16 cellular contexts compared by ENCODE assay signal in the genomic region with DNA sequence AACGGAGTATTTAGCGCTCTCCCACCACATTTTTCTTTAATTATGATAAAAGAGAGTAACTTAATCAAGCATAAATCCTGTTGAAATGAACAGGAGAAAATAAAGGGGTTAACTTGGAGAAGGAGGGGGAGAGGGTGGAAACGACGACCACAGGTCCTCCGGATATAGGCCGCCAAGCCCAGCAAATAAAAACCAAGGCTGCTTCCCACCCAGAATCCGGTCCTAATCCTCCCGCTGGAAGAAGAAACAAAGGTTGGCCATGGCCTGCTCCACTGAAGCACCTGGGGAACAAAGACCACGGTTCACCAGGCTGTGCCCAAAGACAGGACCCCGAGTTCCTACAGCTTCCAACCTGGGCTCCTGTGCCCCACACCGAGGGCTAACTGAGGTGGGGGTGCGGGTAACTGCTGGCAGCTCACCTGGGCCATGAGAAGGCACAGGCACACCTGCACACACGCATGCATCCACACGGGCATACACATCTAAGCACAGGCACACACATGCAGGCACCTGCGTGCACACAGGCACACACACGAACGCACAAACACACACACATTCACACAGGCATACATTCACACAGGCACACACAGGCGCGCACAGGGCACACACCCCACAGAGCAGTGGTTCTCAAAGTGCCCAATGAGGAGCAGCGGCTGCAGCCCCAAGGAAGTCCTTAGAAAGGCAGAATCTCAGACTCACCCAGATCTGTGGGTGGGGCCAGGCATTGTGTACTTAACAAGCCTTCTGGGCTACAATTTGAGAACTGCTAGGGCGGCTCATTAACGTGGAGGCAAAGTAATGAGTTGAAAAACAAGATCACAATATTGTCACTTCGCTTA.
DNase-seq lines count a peak whose midpoint lies in the region; FAIRE-seq and TF ChIP-seq lines count a peak whose summit lies in the region.
"Had no signal": no experiment of that assay in that cellular context is flagged by ENCODE, and none has a peak within 500 bp of the region (broad histone marks: within the 10 kb centered on the region; RNA-seq: fewer than 3 reads in every experiment).

No MANE protein-coding gene starts in this region.

- H3K4me1 Mint-ChIP-seq in glutamatergic neuron (ENCODE audit: low read depth, unreplicated experiment) = peaks cover 48% of the 10 kb centered on the region
- H3K4me1 Mint-ChIP-seq: activated T-helper 17 cell treated with anti-CD3 and anti-CD28 coated beads, Interleukin-2, amount 50 U/mL, for 72 hours had no signal

- peak overlapping the region; percentile 30 for H3K4me3 Mint-ChIP-seq in glutamatergic neuron (ENCODE audit: unreplicated experiment)
- H3K4me3 Mint-ChIP-seq: activated T-helper 17 cell treated with anti-CD3 and anti-CD28 coated beads, Interleukin-2, amount 50 U/mL, for 72 hours had no signal

- peak; percentile 43 for DNase-seq in NCI-H2227 treated with DMSO at 0.1 percent for 48 hours (lab: John Stamatoyannopoulos, UW)
- DNase-seq in glutamatergic neuron = no peak
- peak; percentile 37 for DNase-seq in neuronal stem cell (ENCODE audit: low spot score)
- no peak for DNase-seq in NCI-H345 (lab: John Stamatoyannopoulos, UW)
- no peak for DNase-seq in foreskin fibroblast
- DNase-seq in H54 (ENCODE audit: insufficient read length, low spot score) = no peak
- DNase-seq in NCI-H1930 (lab: John Stamatoyannopoulos, UW) = no peak
- DNase-seq: Calu3, NCI-H1694, NCI-H526 treated with DMSO at 0.1 percent for 48 hours, stomach had no signal

- H3K9ac ChIP-seq in BLaER1 treated with 17β-estradiol and CSF1 and Interleukin-3, amounts not matched to agents 10 nM and 100 nM = peak overlapping the region in 9 of 11 experiments; percentile 5 to 64 (median 26); a peak in 11 of 22 replicates
- H3K9ac ChIP-seq in neuronal stem cell (ENCODE audit: low read depth, low read length, poor library complexity) = peak overlapping the region; percentile 83

- H4K8ac ChIP-seq in neuronal stem cell (ENCODE audit: low read depth, low read length) = peak overlapping the region; percentile 99

- no peaks in the 10 kb centered on the region for H4K20me1 ChIP-seq in BLaER1 treated with 17β-estradiol and CSF1 and Interleukin-3, amounts not matched to agents 10 nM and 100 nM

- H3K14ac ChIP-seq in neuronal stem cell (ENCODE audit: low read length) = peak overlapping the region; percentile 73

- peak overlapping the region; percentile 99 for H3K18ac ChIP-seq in neuronal stem cell (ENCODE audit: low read length)

- no peak overlapping the region for H2BK120ac ChIP-seq in neuronal stem cell (ENCODE audit: low read depth, low read length)

- no peaks in the 10 kb centered on the region for H3K27me3 ChIP-seq in BLaER1 treated with 17β-estradiol and CSF1 and Interleukin-3, amounts not matched to agents 10 nM and 100 nM
- no peaks in the 10 kb centered on the region for H3K27me3 ChIP-seq in neuronal stem cell (ENCODE audit: control insufficient read depth in 3 of 3, insufficient read depth in 3 of 3, low read depth in 1 of 3, low read length in 3 of 3)
- H3K27me3 ChIP-seq: adrenal gland, stomach had no signal

- H2AFZ ChIP-seq in neuronal stem cell (ENCODE audit: low read length) = peak overlapping the region; percentile 76

- peak overlapping the region; percentile 89 for H3K27ac Mint-ChIP-seq in glutamatergic neuron (ENCODE audit: unreplicated experiment)
- H3K27ac Mint-ChIP-seq: activated T-helper 17 cell treated with anti-CD3 and anti-CD28 coated beads, Interleukin-2, amount 50 U/mL, for 72 hours had no signal

- peaks cover 11% of the 10 kb centered on the region for H3K27me3 Mint-ChIP-seq in glutamatergic neuron (ENCODE audit: unreplicated experiment)

- WGBS in neuronal stem cell (ENCODE audit: extremely low coverage in 2 of 2, insufficient read length in 2 of 2, insufficient replicate concordance in 1 of 2), 2 donors = no CpG with 5 or more reads among the region's 23 CpGs

- no peaks in the 10 kb centered on the region for H3K36me3 Mint-ChIP-seq in glutamatergic neuron (ENCODE audit: unreplicated experiment)

- H3K27ac ChIP-seq in BLaER1 treated with 17β-estradiol and CSF1 and Interleukin-3, amounts not matched to agents 10 nM and 100 nM = peak overlapping the region in 7 of 11 experiments; percentile 3 to 62 (median 36); a peak in 9 of 22 replicates
- H3K27ac ChIP-seq in neuronal stem cell (replicated peaks; ENCODE audit: low read length) = peak overlapping the region; percentile 95
- H3K27ac ChIP-seq: adrenal gland had no signal

- H3K4me2 ChIP-seq in BLaER1 treated with 17β-estradiol and CSF1 and Interleukin-3, amounts not matched to agents 10 nM and 100 nM = peak overlapping the region; percentile 49 to 88 (median 77)
- H3K4me2 ChIP-seq in neuronal stem cell (ENCODE audit: insufficient read depth, low read length, poor library complexity, severe bottlenecking) = no peak overlapping the region

- peak overlapping the region; percentile 91 for H2BK12ac ChIP-seq in neuronal stem cell (ENCODE audit: low read length)

- peak overlapping the region; percentile 71 for H3K4ac ChIP-seq in neuronal stem cell (ENCODE audit: low read length)

- H3K36me3 ChIP-seq in BLaER1 treated with 17β-estradiol and CSF1 and Interleukin-3, amounts not matched to agents 10 nM and 100 nM = no peaks in the 10 kb centered on the region
- peaks cover 0 to 2% of the 10 kb centered on the region in 2 donors for H3K36me3 ChIP-seq in neuronal stem cell (replicated peaks in 1 of 2; ENCODE audit: control insufficient read depth in 2 of 2, insufficient read depth in 2 of 2, low read length in 2 of 2)
- H3K36me3 ChIP-seq: adrenal gland, stomach had no signal

- TF ChIP-seq CTCF in glutamatergic neuron (IDR thresholded peaks at IDR 0.05; ENCODE audit: partially characterized antibody, unreplicated experiment) (no peak), foreskin fibroblast (IDR thresholded peaks at IDR 0.05; ENCODE audit: low read depth, low read length) (no peak)

- no peak for FAIRE-seq in H54 (lab: Jason Lieb, UNC)
- FAIRE-seq: colon, keratinocyte had no signal

- peaks cover 0 to 11% (median 5%) of the 10 kb centered on the region in 11 experiments; a peak in 8 of 22 replicates for H3K9me3 ChIP-seq in BLaER1 treated with 17β-estradiol and CSF1 and Interleukin-3, amounts not matched to agents 10 nM and 100 nM (replicated peaks in 1 of 11)
- H3K9me3 ChIP-seq in neuronal stem cell (replicated peaks in 1 of 2; ENCODE audit: control insufficient read depth in 2 of 2, insufficient read depth in 1 of 2, low read depth in 1 of 2, low read length in 2 of 2) = peaks cover 6 to 18% of the 10 kb centered on the region in 2 donors
- H3K9me3 ChIP-seq: adrenal gland, stomach had no signal

- no peak overlapping the region for H2BK15ac ChIP-seq in neuronal stem cell (ENCODE audit: low read length)

- peak overlapping the region; percentile 38 for H3K23ac ChIP-seq in neuronal stem cell (ENCODE audit: low read depth, low read length, poor library complexity)

- peak overlapping the region in 1 of 10 experiments; percentile 19; a peak in 1 of 20 replicates for H3K4me3 ChIP-seq in BLaER1 treated with 17β-estradiol and CSF1 and Interleukin-3, amounts not matched to agents 10 nM and 100 nM
- no peak overlapping the region for H3K4me3 ChIP-seq in neuronal stem cell (ENCODE audit: low read length in 2 of 2)
- H3K4me3 ChIP-seq in foreskin fibroblast (ENCODE audit: low read depth in 1 of 2, low read length in 2 of 2) = no peak overlapping the region
- H3K4me3 ChIP-seq: adrenal gland, stomach had no signal

- peak overlapping the region; percentile 87 for H2AK5ac ChIP-seq in neuronal stem cell (ENCODE audit: low read depth, low read length)

- H4K91ac ChIP-seq in neuronal stem cell (ENCODE audit: low read depth, low read length, poor library complexity) = peak overlapping the region; percentile 81

- peaks cover 11% of the 10 kb centered on the region for H3K9me3 Mint-ChIP-seq in glutamatergic neuron (ENCODE audit: unreplicated experiment)
- H3K9me3 Mint-ChIP-seq: activated T-helper 17 cell treated with anti-CD3 and anti-CD28 coated beads, Interleukin-2, amount 50 U/mL, for 72 hours had no signal

- peaks cover 15 to 52% (median 40%) of the 10 kb centered on the region in 10 experiments for H3K4me1 ChIP-seq in BLaER1 treated with 17β-estradiol and CSF1 and Interleukin-3, amounts not matched to agents 10 nM and 100 nM
- peaks cover 29 to 42% of the 10 kb centered on the region in 2 donors for H3K4me1 ChIP-seq in neuronal stem cell (ENCODE audit: control insufficient read depth in 2 of 2, insufficient read depth in 1 of 2, low read depth in 1 of 2, low read length in 2 of 2)
- H3K4me1 ChIP-seq: adrenal gland had no signal

- TF ChIP-seq POLR2A in H54 (IDR thresholded peaks at IDR 0.05; ENCODE audit: low read depth, low read length) = no peak

- peak overlapping the region; percentile 47 for H2BK5ac ChIP-seq in neuronal stem cell (ENCODE audit: low read length)

- H3K79me1 ChIP-seq in neuronal stem cell (ENCODE audit: low read depth, low read length) = peaks cover 15% of the 10 kb centered on the region

Comparison
In these comparisons a context has a peak if more than half of its experiments do, and no peak if none do; other contexts are left out.
1. DNase-seq: peak in NCI-H2227 treated with DMSO at 0.1 percent for 48 hours (single experiment) and neuronal stem cell (single experiment); none in glutamatergic neuron (single experiment), NCI-H345 (single experiment), foreskin fibroblast (0 of 2), H54 (single experiment) and NCI-H1930 (0 of 2).